In the genomic region with DNA sequence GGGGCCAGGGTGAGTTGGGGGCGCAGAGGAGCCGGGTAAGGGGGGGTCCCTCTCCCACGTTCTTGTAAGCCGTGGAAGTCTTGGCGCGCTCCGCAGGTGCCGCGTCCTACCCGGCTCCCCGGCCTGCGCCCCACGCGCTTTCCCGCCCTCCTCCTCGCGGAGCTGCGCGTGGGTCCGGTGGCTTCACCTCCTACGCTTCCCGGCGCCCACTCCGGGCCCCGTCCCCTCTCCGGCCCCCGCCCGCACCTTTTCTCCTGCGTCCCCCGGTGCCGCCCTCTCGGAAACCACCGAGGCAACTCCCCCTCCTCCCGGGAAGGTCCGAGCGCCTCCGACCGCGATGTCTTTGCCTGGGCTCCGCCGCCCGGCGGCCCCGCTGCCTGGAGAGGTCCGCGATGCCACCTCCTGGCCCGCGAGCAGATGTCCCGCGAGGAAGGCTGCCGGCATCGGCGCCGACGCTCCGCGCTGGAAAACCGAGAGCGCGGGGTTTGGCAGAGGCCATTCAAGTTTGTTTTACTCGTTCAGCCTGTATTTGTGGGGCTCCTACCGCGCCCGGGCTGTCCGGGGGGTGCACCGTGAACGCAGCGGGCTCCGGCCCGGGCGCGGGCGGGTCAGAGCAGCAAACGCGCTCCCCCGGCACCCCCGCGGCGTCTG, we compare ENCODE assay signal across 11 cellular contexts. TPM values are rescaled to one million over a fixed set of nuclear protein-coding genes. Genes with fewer than 3 reads are reported as not detected.
DNase-seq lines count a peak whose midpoint lies in the region; ATAC-seq and TF ChIP-seq lines count a peak whose summit lies in the region.
"Had no signal": no experiment of that assay in that cellular context is flagged by ENCODE, and none has a peak within 500 bp of the region (broad histone marks: within the 10 kb centered on the region; RNA-seq: fewer than 3 reads in every experiment).

No MANE protein-coding gene starts in this region.

- H3K4me3 ChIP-seq in body of pancreas: no peak overlapping the region
- peak overlapping the region; percentile 42; the same call in 1 of the 2 replicates for H3K4me3 ChIP-seq in iPS-20b (ENCODE audit: low read length)
- H3K4me3 ChIP-seq in lower lobe of right lung: no peak overlapping the region

- intact Hi-C loops in activated CD4-positive, alpha-beta memory T cell treated with anti-CD3 and anti-CD28 coated beads for 36 hours (cut with micrococcal nuclease): loop anchor here (5.0 kb wide), 1 partner anchor 136 kb away; no protein-coding TSS in a partner anchor
- intact Hi-C loops in body of pancreas (cut with DNase I): loop anchor here (10.0 kb wide), 1 partner anchor 134 kb away; no protein-coding TSS in a partner anchor
- intact Hi-C loops in lower lobe of right lung (cut with DNase I): no loop called here

- no peak overlapping the region for H3K27ac ChIP-seq in body of pancreas
- H3K27ac ChIP-seq in iPS-20b (ENCODE audit: low read length): no peak overlapping the region
- H3K27ac ChIP-seq in lower lobe of right lung: no peak overlapping the region

- H3K36me3 Mint-ChIP-seq in activated CD4-positive, alpha-beta memory T cell treated with anti-CD3 and anti-CD28 coated beads for 36 hours: peaks cover 4% of the 10 kb centered on the region
- H3K36me3 Mint-ChIP-seq in activated CD4-positive, alpha-beta memory T cell treated with anti-CD3 and anti-CD28 coated beads, Interleukin-2, amount 10 ng/mL, durations not matched to agents 7 days and 5 days (ENCODE audit: low read depth): peaks cover 3% of the 10 kb centered on the region
- H3K36me3 Mint-ChIP-seq in T-cell: peaks cover 4% of the 10 kb centered on the region

- H3K36me3 ChIP-seq in body of pancreas (replicated peaks in 1 of 2; ENCODE audit: insufficient read depth in 1 of 2, low read depth in 2 of 2) (no peaks in the 10 kb centered on the region), iPS-20b (ENCODE audit: insufficient read depth, low read depth, low read length) (no peaks in the 10 kb centered on the region), lower lobe of right lung (no peaks in the 10 kb centered on the region)

- ATAC-seq in body of pancreas: no peak
- no peak for ATAC-seq in T-cell (replicated peaks in 1 of 4)
- ATAC-seq in lower lobe of right lung: no peak

- CTCF ChIA-PET in activated CD4-positive, alpha-beta memory T cell treated with anti-CD3 and anti-CD28 coated beads for 36 hours (lab: Charles Lee): interaction anchor here (1.0 kb wide), 1 partner anchor 133 kb away, joined by 4 read pairs; no protein-coding TSS in a partner anchor
- CTCF ChIA-PET in activated CD4-positive, alpha-beta memory T cell treated with anti-CD3 and anti-CD28 coated beads, Interleukin-2, amount 10 ng/mL, durations not matched to agents 7 days and 5 days (lab: Charles Lee): no interaction called here
- CTCF ChIA-PET in T-cell (lab: Charles Lee): no interaction called here

- TF ChIP-seq POLR2A in body of pancreas (IDR thresholded peaks at IDR 0.05): no peak

- no peaks in the 10 kb centered on the region for H3K9me3 Mint-ChIP-seq in activated CD4-positive, alpha-beta memory T cell treated with anti-CD3 and anti-CD28 coated beads for 36 hours
- no peaks in the 10 kb centered on the region for H3K9me3 Mint-ChIP-seq in activated CD4-positive, alpha-beta memory T cell treated with anti-CD3 and anti-CD28 coated beads, Interleukin-2, amount 10 ng/mL, durations not matched to agents 7 days and 5 days
- no peaks in the 10 kb centered on the region for H3K9me3 Mint-ChIP-seq in T-cell

- H3K4me3 Mint-ChIP-seq in activated CD4-positive, alpha-beta memory T cell treated with anti-CD3 and anti-CD28 coated beads for 36 hours: no peak overlapping the region
- no peak overlapping the region for H3K4me3 Mint-ChIP-seq in activated CD4-positive, alpha-beta memory T cell treated with anti-CD3 and anti-CD28 coated beads, Interleukin-2, amount 10 ng/mL, durations not matched to agents 7 days and 5 days
- no peak overlapping the region for H3K4me3 Mint-ChIP-seq in T-cell

- peaks cover 26% of the 10 kb centered on the region for H3K4me1 ChIP-seq in body of pancreas
- no peaks in the 10 kb centered on the region; the same call in 1 of the 2 replicates for H3K4me1 ChIP-seq in iPS-20b (ENCODE audit: insufficient read depth, low read length)
- peaks cover 15% of the 10 kb centered on the region for H3K4me1 ChIP-seq in lower lobe of right lung

- TF ChIP-seq CTCF in body of pancreas (IDR thresholded peaks at IDR 0.05) (peak in 4 of 7 experiments; percentile 10 to 36 (median 29)), lower lobe of right lung (IDR thresholded peaks at IDR 0.05) (no peak)

- peak; percentile 20 for DNase-seq in activated CD4-positive, alpha-beta memory T cell treated with anti-CD3 and anti-CD28 coated beads for 36 hours
- no peak for DNase-seq in activated CD4-positive, alpha-beta memory T cell treated with anti-CD3 and anti-CD28 coated beads, Interleukin-2, amount 10 ng/mL, durations not matched to agents 7 days and 5 days
- DNase-seq in body of pancreas (no peak), superior temporal gyrus (ENCODE audit: extremely low spot score) (peak; percentile 57), T-cell (no peak), lower lobe of right lung (no peak), NCI-H774 (lab: John Stamatoyannopoulos, UW) (no peak)
- DNase-seq: AML-193, NCI-H2029 treated with DMSO at 0.1 percent for 48 hours had no signal

- POLR2A ChIA-PET in activated CD4-positive, alpha-beta memory T cell treated with anti-CD3 and anti-CD28 coated beads for 36 hours (lab: Charles Lee): no interaction called here
- POLR2A ChIA-PET in activated CD4-positive, alpha-beta memory T cell treated with anti-CD3 and anti-CD28 coated beads, Interleukin-2, amount 10 ng/mL, durations not matched to agents 7 days and 5 days (lab: Charles Lee): no interaction called here
- POLR2A ChIA-PET in T-cell (lab: Charles Lee): no interaction called here

- H3K9ac ChIP-seq in iPS-20b (ENCODE audit: low read depth, low read length): no peak overlapping the region

- H3K9me3 ChIP-seq in body of pancreas (no peaks in the 10 kb centered on the region), iPS-20b (ENCODE audit: insufficient read depth, low read depth, low read length) (no peaks in the 10 kb centered on the region), lower lobe of right lung (no peaks in the 10 kb centered on the region)

- H3K27ac Mint-ChIP-seq in activated CD4-positive, alpha-beta memory T cell treated with anti-CD3 and anti-CD28 coated beads for 36 hours: no peak overlapping the region
- no peak overlapping the region for H3K27ac Mint-ChIP-seq in activated CD4-positive, alpha-beta memory T cell treated with anti-CD3 and anti-CD28 coated beads, Interleukin-2, amount 10 ng/mL, durations not matched to agents 7 days and 5 days
- H3K27ac Mint-ChIP-seq in T-cell: no peak overlapping the region

- WGBS in body of pancreas, 2 donors: 1 to 5% methylated on average over 12 to 70 of the region's 79 CpGs

- no peaks in the 10 kb centered on the region for H3K4me1 Mint-ChIP-seq in activated CD4-positive, alpha-beta memory T cell treated with anti-CD3 and anti-CD28 coated beads for 36 hours (ENCODE audit: low read depth)
- H3K4me1 Mint-ChIP-seq in activated CD4-positive, alpha-beta memory T cell treated with anti-CD3 and anti-CD28 coated beads, Interleukin-2, amount 10 ng/mL, durations not matched to agents 7 days and 5 days: no peaks in the 10 kb centered on the region
- peaks cover 0 to 4% (median 2%) of the 10 kb centered on the region in 3 donors for H3K4me1 Mint-ChIP-seq in T-cell

- peaks cover 0 to 33% of the 10 kb centered on the region in 2 donors for H3K27me3 ChIP-seq in body of pancreas
- H3K27me3 ChIP-seq in iPS-20b (ENCODE audit: insufficient read depth, low read length): peaks cover 82% of the 10 kb centered on the region
- peaks cover 81% of the 10 kb centered on the region for H3K27me3 ChIP-seq in lower lobe of right lung (ENCODE audit: low read depth)

- H3K27me3 Mint-ChIP-seq in activated CD4-positive, alpha-beta memory T cell treated with anti-CD3 and anti-CD28 coated beads for 36 hours: peaks cover 15% of the 10 kb centered on the region
- H3K27me3 Mint-ChIP-seq in activated CD4-positive, alpha-beta memory T cell treated with anti-CD3 and anti-CD28 coated beads, Interleukin-2, amount 10 ng/mL, durations not matched to agents 7 days and 5 days: peaks cover 11% of the 10 kb centered on the region
- peaks cover 0 to 19% of the 10 kb centered on the region in 2 donors for H3K27me3 Mint-ChIP-seq in T-cell

RNA-seq across cellular contexts. Expression of gene NKX6-2, which starts 2.4 kb away (rescaled TPM):
- not detected for total RNA-seq in activated CD4-positive, alpha-beta memory T cell treated with anti-CD3 and anti-CD28 coated beads for 36 hours
- not detected for total RNA-seq in activated CD4-positive, alpha-beta memory T cell treated with anti-CD3 and anti-CD28 coated beads, Interleukin-2, amount 10 ng/mL, durations not matched to agents 7 days and 5 days
- 1 to 10 TPM in 1 of 2 donors, not detected in 1; 2.1 TPM for total RNA-seq in body of pancreas
- total RNA-seq in T-cell: not detected
- not detected for total RNA-seq in lower lobe of right lung
- total RNA-seq: cerebellum had no signal

Comparison
In these comparisons a context has a peak if more than half of its experiments do, and no peak if none do; other contexts are left out.
1. DNase-seq: peak in activated CD4-positive, alpha-beta memory T cell treated with anti-CD3 and anti-CD28 coated beads for 36 hours (single experiment) and superior temporal gyrus (single experiment); none in activated CD4-positive, alpha-beta memory T cell treated with anti-CD3 and anti-CD28 coated beads, Interleukin-2, amount 10 ng/mL, durations not matched to agents 7 days and 5 days (single experiment), body of pancreas (0 of 4), T-cell (0 of 34), lower lobe of right lung (single experiment) and NCI-H774 (single experiment).